ENCODE assay signal across 11 cellular contexts in genomic region chr14:94863366-94863765, GRCh38.
"Had no signal": no experiment of that assay in that cellular context is flagged by ENCODE, and none has a peak within 500 bp of the region (broad histone marks: within the 10 kb centered on the region; RNA-seq: fewer than 3 reads in every experiment).

No MANE protein-coding gene starts in this region.

- H3K4me3 Mint-ChIP-seq: GM23338, H9, HFFc6 had no signal

- H3K9me3 Mint-ChIP-seq: GM23338, H9 had no signal

- ATAC-seq: GM23338, HCT116 had no signal

- H3K36me3 ChIP-seq: HAP-1 had no signal

- H3K27ac Mint-ChIP-seq: GM23338, H9, HFFc6 had no signal

- FAIRE-seq: H1, H54 had no signal

- DNase-seq: GM23248, GOT3, H7, H9, HCEC 1CT, HFFc6 had no signal

- H3K4me2 ChIP-seq: GM23338 had no signal

- H3K27ac ChIP-seq: GM23248 had no signal

- H3K4me3 ChIP-seq: GM23248, GM23338, HAP-1 had no signal

- H3K9me3 ChIP-seq: HAP-1 had no signal
